Comparison of ENCODE assay signal across 14 cellular contexts in the genomic region with DNA sequence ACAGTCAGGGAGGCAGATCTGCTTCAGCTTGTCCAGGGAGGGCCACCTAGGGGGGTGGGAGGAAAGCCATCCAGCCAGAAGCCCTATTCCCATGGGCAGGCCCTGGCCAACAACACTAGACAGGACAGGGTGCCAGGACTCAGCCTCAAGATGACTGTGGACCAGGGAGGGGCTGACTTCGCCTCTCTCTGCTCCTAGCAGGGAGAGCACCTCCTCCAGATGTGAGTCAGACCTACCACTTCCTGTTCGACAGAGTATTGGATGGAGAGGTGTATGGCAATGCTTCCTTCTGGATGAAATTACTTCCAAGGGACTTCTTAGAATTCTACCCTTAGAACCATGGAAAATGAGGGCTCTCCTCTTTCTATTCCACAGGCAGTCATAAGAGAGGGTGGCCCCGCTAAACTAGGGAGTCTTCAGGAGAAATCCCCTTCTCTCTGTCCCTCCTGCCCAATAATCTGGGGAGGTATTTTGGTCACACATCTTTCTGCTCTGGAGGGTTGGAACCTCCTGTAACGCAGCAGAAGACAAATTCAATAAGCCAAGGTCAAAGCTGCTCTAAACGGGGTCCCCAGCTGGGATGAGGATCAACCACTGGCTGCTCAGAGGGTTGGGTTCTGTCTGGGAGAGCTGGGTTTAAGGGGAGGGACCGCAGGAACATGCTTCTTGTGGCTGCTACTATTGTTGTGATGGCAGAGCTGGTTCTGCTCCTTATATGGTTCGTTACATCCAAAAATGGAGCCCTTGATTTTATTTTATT. TPM values are rescaled to one million over a fixed set of nuclear protein-coding genes. Genes with fewer than 3 reads are reported as not detected.
DNase-seq lines count a peak whose midpoint lies in the region; ATAC-seq, FAIRE-seq and TF ChIP-seq lines count a peak whose summit lies in the region.
"Had no signal": no experiment of that assay in that cellular context is flagged by ENCODE, and none has a peak within 500 bp of the region (broad histone marks: within the 10 kb centered on the region; RNA-seq: fewer than 3 reads in every experiment).

No MANE protein-coding gene starts in this region.

- H3K4me2 ChIP-seq in HepG2 (ENCODE audit: low read depth, low read length), result peak overlapping the region; percentile 31; the same call in 1 of the 2 replicates

- DNase-seq in HepG2 (ENCODE audit: low spot score), result no peak
- DNase-seq in right lobe of liver, result no peak
- DNase-seq in M059J (ENCODE audit: low read depth), result peak; percentile 83
- DNase-seq in bronchial epithelial cell (ENCODE audit: low read depth), result peak; percentile 85
- peak; percentile 59 for DNase-seq in urothelium cell line (ENCODE audit: low spot score)
- DNase-seq in NCI-H524 treated with DMSO at 0.1 percent for 48 hours (lab: John Stamatoyannopoulos, UW), result no peak
- DNase-seq in Right ventricle myocardium inferior (ENCODE audit: missing footprints), result no peak
- no peak for DNase-seq in T-helper 17 cell
- DNase-seq: activated CD4-positive, CD25-positive, alpha-beta regulatory T cell; amniotic stem cell; C1 segment of cervical spinal cord; NCI-H1105 treated with DMSO at 0.1 percent for 48 hours; stimulated activated CD4-positive, alpha-beta T cell treated with anti-CD3 and anti-CD28 coated beads, Interleukin-12 subunit alpha, Interleukin-12 subunit beta, amount 100 ng/mL, for 4 hours; stomach had no signal

- TF ChIP-seq CTCF in HepG2 (CRISPR knock-in tag; IDR thresholded peaks at IDR 0.05), result no peak
- no peak for TF ChIP-seq CTCF in right lobe of liver (IDR thresholded peaks at IDR 0.05)
- no peak for TF ChIP-seq CTCF in bronchial epithelial cell (IDR thresholded peaks at IDR 0.05; ENCODE audit: insufficient read depth, low read length, severe bottlenecking)

- 22% methylated on average over 3 of the region's 7 CpGs for WGBS in HepG2 (ENCODE audit: low lambda C conversion rate)
- WGBS in right lobe of liver (ENCODE audit: insufficient coverage, low coverage, low lambda C conversion rate, missing lambda C conversion rate), result 75% methylated on average over 4 of the region's 7 CpGs

- no TSS peak for BruUV-seq in HepG2 (replicated peaks; lab: Mats Ljungman, UMichigan)

- no peak for FAIRE-seq in HepG2 (lab: Jason Lieb, UNC)
- FAIRE-seq in bronchial epithelial cell (lab: Jason Lieb, UNC), result no peak
- no peak for FAIRE-seq in urothelium cell line (lab: Jason Lieb, UNC)

- no peak overlapping the region for H3K27ac Mint-ChIP-seq in T-helper 17 cell

- no peak overlapping the region for H3K4me3 Mint-ChIP-seq in T-helper 17 cell

- peak; percentile 52; the same call in 2 of the 3 replicates for ATAC-seq in HepG2
- no peak for ATAC-seq in right lobe of liver
- no peak for ATAC-seq in Right ventricle myocardium inferior
- ATAC-seq in T-helper 17 cell, result no peak

- H3K36me3 ChIP-seq in HepG2 (replicated peaks in 1 of 2; ENCODE audit: control insufficient read depth in 1 of 2, insufficient read depth in 2 of 2, low read length in 2 of 2) (no peaks in the 10 kb centered on the region), right lobe of liver (no peaks in the 10 kb centered on the region), bronchial epithelial cell (ENCODE audit: control insufficient read depth, insufficient read depth, low read length) (no peaks in the 10 kb centered on the region)
- H3K36me3 ChIP-seq: stomach had no signal

- no peaks in the 10 kb centered on the region for H3K79me2 ChIP-seq in HepG2 (ENCODE audit: insufficient read depth, low read length)

- H3K4me3 ChIP-seq in HepG2 (replicated peaks in 1 of 3; ENCODE audit: insufficient read depth in 1 of 3, low read depth in 2 of 3, low read length in 3 of 3) (no peak overlapping the region), right lobe of liver (no peak overlapping the region), bronchial epithelial cell (ENCODE audit: low read depth, low read length) (no peak overlapping the region)
- H3K4me3 ChIP-seq: stomach had no signal

- H2AFZ ChIP-seq in HepG2 (ENCODE audit: low read length), result no peak overlapping the region

- CTCF ChIA-PET in HepG2 (lab: Yijun Ruan, JAX; ENCODE audit: low intra/inter-chr PET ratio, low total read pairs), result no interaction called here

- H3K9ac ChIP-seq in HepG2 (ENCODE audit: insufficient read depth, low read depth, low read length), result no peak overlapping the region

- H3K4me1 ChIP-seq in HepG2 (ENCODE audit: insufficient read depth, low read length), result no peaks in the 10 kb centered on the region
- no peaks in the 10 kb centered on the region for H3K4me1 ChIP-seq in right lobe of liver
- H3K4me1 ChIP-seq: stomach had no signal

- H3K27ac ChIP-seq in HepG2 (ENCODE audit: extremely low read length, insufficient read depth, low read length) (no peak overlapping the region), right lobe of liver (no peak overlapping the region)
- H3K27ac ChIP-seq: stomach had no signal

- TF ChIP-seq RAD21 in HepG2 (CRISPR knock-in tag; IDR thresholded peaks at IDR 0.05), result no peak

- POLR2A ChIA-PET in HepG2 (lab: Yijun Ruan, JAX), result no interaction called here

- H3K27me3 Mint-ChIP-seq in T-helper 17 cell, result peaks cover 4% of the 10 kb centered on the region

- H3K27me3 ChIP-seq in HepG2 (ENCODE audit: control insufficient read depth in 1 of 2, insufficient read depth in 2 of 2, low read length in 2 of 2) (no peaks in the 10 kb centered on the region; a peak in 1 of 5 replicates), right lobe of liver (no peaks in the 10 kb centered on the region), bronchial epithelial cell (ENCODE audit: control insufficient read depth, insufficient read depth, low read length) (no peaks in the 10 kb centered on the region)
- H3K27me3 ChIP-seq: stomach had no signal

- TF ChIP-seq POLR2A in HepG2 (IDR thresholded peaks at IDR 0.05; ENCODE audit: insufficient read depth in 1 of 2, low read depth in 2 of 2, low read length in 2 of 2), result no peak
- no peak for TF ChIP-seq POLR2A in right lobe of liver (IDR thresholded peaks at IDR 0.05)

- intact Hi-C loops in HepG2 (cut with micrococcal nuclease; ENCODE audit: unreplicated experiment), result no loop called here
- intact Hi-C loops in right lobe of liver (cut with DNase I), result no loop called here
- intact Hi-C loops in Right ventricle myocardium inferior (cut with DNase I), result no loop called here

- H3K36me3 Mint-ChIP-seq in T-helper 17 cell (ENCODE audit: low read depth), result peaks cover 2% of the 10 kb centered on the region

- H3K9me3 ChIP-seq in HepG2 (ENCODE audit: low read length) (no peaks in the 10 kb centered on the region), right lobe of liver (no peaks in the 10 kb centered on the region), T-helper 17 cell (ENCODE audit: control insufficient read depth, low read length, poor library complexity, severe bottlenecking) (no peaks in the 10 kb centered on the region)
- H3K9me3 ChIP-seq: stomach had no signal

- H4K20me1 ChIP-seq in HepG2 (ENCODE audit: insufficient read depth, low read length), result no peaks in the 10 kb centered on the region

- in situ Hi-C loops in HepG2 (cut with HindIII; ENCODE audit: extremely low pct_ligation_motif_present, low pct_unique_long_range_greater_than_20kb), result loop anchor here (10.0 to 25.0 kb wide), 3 partner anchors 155 to 818 kb away; a partner anchor contains a TSS

- no peaks in the 10 kb centered on the region for H3K4me1 Mint-ChIP-seq in T-helper 17 cell

- TF ChIP-seq EP300 in HepG2 (IDR thresholded peaks at IDR 0.05; ENCODE audit: low read depth in 2 of 2, low read length in 2 of 2), result no peak
- TF ChIP-seq EP300 in HepG2 (CRISPR knock-in tag; IDR thresholded peaks at IDR 0.05; ENCODE audit: borderline replicate concordance), result no peak

RNA-seq across cellular contexts. Expression of a gene that starts 23.2 kb away (rescaled TPM):
- total RNA-seq in HepG2 (2016; rRNA removed; fragmentation: Illumina TruSeq; extraction: Trizol) (31.6 and 33.9 TPM in 2 replicates), right lobe of liver (100 to 1,000 TPM in 1 of 6 experiments, 10 to 100 TPM in 5; 20.2 to 108 (median 63.4) TPM), bronchial epithelial cell (13.2 and 21.9 TPM in 2 replicates), Right ventricle myocardium inferior (5.0 TPM), T-helper 17 cell (10 to 100 TPM; 23.5 to 28.1 TPM)
- total RNA-seq in HepG2 (2016; cell fraction: cytosol; rRNA removed; fragmentation: Illumina TruSeq; extraction: Trizol; ENCODE audit: low read depth), result 47.2 and 49.8 TPM in 2 replicates
- total RNA-seq in HepG2 (2016; cell fraction: insoluble cytoplasmic fraction; rRNA removed; fragmentation: Illumina TruSeq; extraction: Trizol), result 32.4 and 35.1 TPM in 2 replicates
- total RNA-seq in HepG2 (2016; cell fraction: membrane; rRNA removed; fragmentation: Illumina TruSeq; extraction: Trizol), result 31.7 and 32.8 TPM in 2 replicates
- total RNA-seq in HepG2 (2016; cell fraction: nucleus; rRNA removed; fragmentation: Illumina TruSeq; extraction: Trizol), result 28.3 and 32.7 TPM in 2 replicates
- 22.3 and 25.9 TPM in 2 replicates for polyA plus RNA-seq in HepG2 (2011; rRNA removed)
- 16.4 and 27.5 TPM in 2 replicates for polyA plus RNA-seq in HepG2 (2011; cell fraction: cytosol; rRNA removed)
- polyA plus RNA-seq in HepG2 (2011; cell fraction: nucleus; rRNA removed), result 21.0 and 22.1 TPM in 2 replicates
- 18.3 and 18.7 TPM in 2 replicates for polyA plus RNA-seq in HepG2 (2012)
- 3.6 and 6.7 TPM in 2 replicates for polyA plus RNA-seq in HepG2 (2016; cell fraction: cytosol; fragmentation: Illumina TruSeq; extraction: Trizol; ENCODE audit: low read depth)
- polyA plus RNA-seq in HepG2 (2016; cell fraction: insoluble cytoplasmic fraction; fragmentation: Illumina TruSeq; extraction: Trizol; ENCODE audit: low read depth), result 32.9 and 39.4 TPM in 2 replicates
- polyA plus RNA-seq in HepG2 (2016; cell fraction: membrane; fragmentation: Illumina TruSeq; extraction: Trizol; ENCODE audit: low read depth), result 8.3 and 8.4 TPM in 2 replicates
- polyA plus RNA-seq in HepG2 (2016; cell fraction: nucleus; fragmentation: Illumina TruSeq; extraction: Trizol; ENCODE audit: insufficient read depth, low read depth), result 33.7 and 36.4 TPM in 2 replicates
- polyA minus RNA-seq in HepG2 (2011; rRNA and poly(A)+ RNA removed; ENCODE audit: low replicate concordance), result 32.3 and 35.4 TPM in 2 replicates
- polyA minus RNA-seq in HepG2 (2011; cell fraction: cytosol; rRNA and poly(A)+ RNA removed), result 11.1 and 16.9 TPM in 2 replicates
- polyA minus RNA-seq in HepG2 (2011; cell fraction: nucleus; rRNA and poly(A)+ RNA removed), result 66.7 and 69.2 TPM in 2 replicates
- 14.7 and 15.4 TPM in 2 replicates for total RNA-seq in M059J (2014; rRNA removed; shearing (Covaris generic))

RNA-seq across cellular contexts. Expression of a gene that starts 28.5 kb away (rescaled TPM):
- total RNA-seq in HepG2 (2016; rRNA removed; fragmentation: Illumina TruSeq; extraction: Trizol) (109 and 153 TPM in 2 replicates), right lobe of liver (100 to 1,000 TPM in 3 of 6 experiments, 10 to 100 TPM in 3; 72.4 to 131 (median 99.5) TPM), bronchial epithelial cell (59.5 and 80.5 TPM in 2 replicates), Right ventricle myocardium inferior (198 TPM), T-helper 17 cell (10 to 100 TPM; 14.2 to 15.2 TPM)
- total RNA-seq in HepG2 (2016; cell fraction: cytosol; rRNA removed; fragmentation: Illumina TruSeq; extraction: Trizol; ENCODE audit: low read depth), result 16.7 and 23.9 TPM in 2 replicates
- 110 and 144 TPM in 2 replicates for total RNA-seq in HepG2 (2016; cell fraction: insoluble cytoplasmic fraction; rRNA removed; fragmentation: Illumina TruSeq; extraction: Trizol)
- total RNA-seq in HepG2 (2016; cell fraction: membrane; rRNA removed; fragmentation: Illumina TruSeq; extraction: Trizol), result 101 and 104 TPM in 2 replicates
- total RNA-seq in HepG2 (2016; cell fraction: nucleus; rRNA removed; fragmentation: Illumina TruSeq; extraction: Trizol), result 61.8 and 62.9 TPM in 2 replicates
- polyA plus RNA-seq in HepG2 (2011; rRNA removed), result 65.1 and 76.8 TPM in 2 replicates
- 36.3 and 48.4 TPM in 2 replicates for polyA plus RNA-seq in HepG2 (2011; cell fraction: cytosol; rRNA removed)
- polyA plus RNA-seq in HepG2 (2011; cell fraction: nucleus; rRNA removed), result 25.4 and 34.0 TPM in 2 replicates
- polyA plus RNA-seq in HepG2 (2012), result 69.0 and 81.6 TPM in 2 replicates
- polyA plus RNA-seq in HepG2 (2016; cell fraction: cytosol; fragmentation: Illumina TruSeq; extraction: Trizol; ENCODE audit: low read depth), result 22.4 and 31.8 TPM in 2 replicates
- 189 TPM in 2 replicates for polyA plus RNA-seq in HepG2 (2016; cell fraction: insoluble cytoplasmic fraction; fragmentation: Illumina TruSeq; extraction: Trizol; ENCODE audit: low read depth)
- 89.4 and 100 TPM in 2 replicates for polyA plus RNA-seq in HepG2 (2016; cell fraction: membrane; fragmentation: Illumina TruSeq; extraction: Trizol; ENCODE audit: low read depth)
- polyA plus RNA-seq in HepG2 (2016; cell fraction: nucleus; fragmentation: Illumina TruSeq; extraction: Trizol; ENCODE audit: insufficient read depth, low read depth), result 119 and 121 TPM in 2 replicates
- polyA minus RNA-seq in HepG2 (2011; rRNA and poly(A)+ RNA removed; ENCODE audit: low replicate concordance), result 14.9 and 54.2 TPM in 2 replicates
- 85.6 and 86.5 TPM in 2 replicates for polyA minus RNA-seq in HepG2 (2011; cell fraction: cytosol; rRNA and poly(A)+ RNA removed)
- 61.7 and 75.2 TPM in 2 replicates for polyA minus RNA-seq in HepG2 (2011; cell fraction: nucleus; rRNA and poly(A)+ RNA removed)
- 48.9 and 55.6 TPM in 2 replicates for total RNA-seq in M059J (2014; rRNA removed; shearing (Covaris generic))

Comparison
In these comparisons a context has a peak if more than half of its experiments do, and no peak if none do; other contexts are left out.
1. DNase-seq: peak in M059J (single experiment), bronchial epithelial cell (single experiment) and urothelium cell line (single experiment); none in HepG2 (single experiment), right lobe of liver (0 of 3), NCI-H524 treated with DMSO at 0.1 percent for 48 hours (single experiment), Right ventricle myocardium inferior (single experiment) and T-helper 17 cell (0 of 3).